Comparison of ENCODE assay signal across 27 cellular contexts in genomic region chr3:105758451-105758850, GRCh38.
DNase-seq lines count a peak whose midpoint lies in the region; ATAC-seq and TF ChIP-seq lines count a peak whose summit lies in the region.
"Had no signal": no experiment of that assay in that cellular context is flagged by ENCODE, and none has a peak within 500 bp of the region (broad histone marks: within the 10 kb centered on the region; RNA-seq: fewer than 3 reads in every experiment).

No MANE protein-coding gene starts in this region.

- POLR2A ChIA-PET in activated CD4-positive, alpha-beta T cell treated with anti-CD3 and anti-CD28 coated beads for 36 hours (lab: Charles Lee) = no interaction called here
- POLR2A ChIA-PET in CD4-positive, alpha-beta T cell (lab: Charles Lee) = no interaction called here
- POLR2A ChIA-PET in naive thymus-derived CD8-positive, alpha-beta T cell (lab: Charles Lee) = interaction anchor here (1.2 kb wide), 1 partner anchor 9 kb away, joined by 3 read pairs; no protein-coding TSS in a partner anchor

- H3K9me3 Mint-ChIP-seq in activated CD4-positive, alpha-beta T cell treated with anti-CD3 and anti-CD28 coated beads for 36 hours (ENCODE audit: low read depth) = peaks cover 27% of the 10 kb centered on the region
- peaks cover 13% of the 10 kb centered on the region for H3K9me3 Mint-ChIP-seq in CD4-positive, alpha-beta T cell
- H3K9me3 Mint-ChIP-seq in central memory CD8-positive, alpha-beta T cell = peaks cover 8% of the 10 kb centered on the region
- peaks cover 8 to 38% (median 30%) of the 10 kb centered on the region in 9 donors for H3K9me3 Mint-ChIP-seq in naive thymus-derived CD8-positive, alpha-beta T cell

- CTCF ChIA-PET in activated CD4-positive, alpha-beta T cell treated with anti-CD3 and anti-CD28 coated beads for 36 hours (lab: Charles Lee) = interaction anchor here (1.0 to 2.6 kb wide), 2 partner anchors 11 to 51 kb away, joined by 3 to 6 read pairs; no protein-coding TSS in a partner anchor
- CTCF ChIA-PET in CD4-positive, alpha-beta T cell (lab: Charles Lee) = no interaction called here

- no peak overlapping the region for H3K27ac ChIP-seq in CD4-positive, alpha-beta T cell (ENCODE audit: low read depth, low read length)
- H3K27ac ChIP-seq: 22Rv1, adrenal gland, cardiac muscle cell, SK-N-MC, tibial nerve, WERI-Rb-1 had no signal

- peak; percentile 4 for ATAC-seq in activated CD4-positive, alpha-beta T cell treated with anti-CD3 and anti-CD28 coated beads for 36 hours
- no peak for ATAC-seq in CD4-positive, alpha-beta T cell (ENCODE audit: poor library complexity)
- ATAC-seq in central memory CD8-positive, alpha-beta T cell (replicated peaks; ENCODE audit: extremely low read depth, poor library complexity, severe bottlenecking) = no peak
- ATAC-seq in naive thymus-derived CD8-positive, alpha-beta T cell = no peak
- ATAC-seq in HG02981 (IDR thresholded peaks at IDR 0.05; ENCODE audit: unreplicated experiment) = no peak
- ATAC-seq: activated T-helper 17 cell treated with anti-CD3 and anti-CD28 coated beads, Interleukin-2, amount 50 U/mL, for 72 hours; Panc1 had no signal

- intact Hi-C loops in activated CD4-positive, alpha-beta T cell treated with anti-CD3 and anti-CD28 coated beads for 36 hours (cut with DNase I, micrococcal nuclease) = loop anchor here in 1 of 2 experiments (10.0 kb wide), 1 partner anchor 416 kb away; no protein-coding TSS in a partner anchor
- intact Hi-C loops in CD4-positive, alpha-beta T cell (cut with DNase I, micrococcal nuclease) = no loop called here

- peaks cover 22% of the 10 kb centered on the region for H3K9me3 ChIP-seq in CD4-positive, alpha-beta T cell (ENCODE audit: control insufficient read depth, low read length)
- H3K9me3 ChIP-seq: adrenal gland had no signal

- H3K36me3 Mint-ChIP-seq in activated CD4-positive, alpha-beta T cell treated with anti-CD3 and anti-CD28 coated beads for 36 hours (ENCODE audit: low read depth) = peaks cover 74% of the 10 kb centered on the region
- H3K36me3 Mint-ChIP-seq in CD4-positive, alpha-beta T cell (ENCODE audit: low read depth) = peaks cover 69% of the 10 kb centered on the region
- H3K36me3 Mint-ChIP-seq in central memory CD8-positive, alpha-beta T cell (ENCODE audit: insufficient read depth) = peaks cover 20% of the 10 kb centered on the region
- H3K36me3 Mint-ChIP-seq in naive thymus-derived CD8-positive, alpha-beta T cell = peaks cover 19 to 54% (median 39%) of the 10 kb centered on the region in 3 donors

- no peak overlapping the region for H3K4me3 Mint-ChIP-seq in activated CD4-positive, alpha-beta T cell treated with anti-CD3 and anti-CD28 coated beads for 36 hours
- no peak overlapping the region for H3K4me3 Mint-ChIP-seq in CD4-positive, alpha-beta T cell
- H3K4me3 Mint-ChIP-seq in central memory CD8-positive, alpha-beta T cell = no peak overlapping the region
- H3K4me3 Mint-ChIP-seq in naive thymus-derived CD8-positive, alpha-beta T cell = peak overlapping the region in 2 of 10 donors; percentile 6 to 7
- H3K4me3 Mint-ChIP-seq: activated T-helper 17 cell treated with anti-CD3 and anti-CD28 coated beads, Interleukin-2, amount 50 U/mL, for 72 hours; nephron progenitor cell; stimulated activated naive CD8-positive, alpha-beta T cell treated with anti-CD3 and anti-CD28 coated beads, Interleukin-15, Interleukin-2, amounts not matched to agents 100 ng/mL and 50 ng/mL, for 24 hours; T-helper 2 cell treated with Interferon-gamma antibody and Interleukin-4, amounts not matched to agents 5 μg/mL and 100 μg/mL, for 36 hours had no signal

- no peaks in the 10 kb centered on the region for H3K27me3 ChIP-seq in CD4-positive, alpha-beta T cell (ENCODE audit: control insufficient read depth, insufficient read depth, low read length)
- H3K27me3 ChIP-seq: adrenal gland, cardiac muscle cell, tibial nerve had no signal

- H3K27me3 Mint-ChIP-seq in activated CD4-positive, alpha-beta T cell treated with anti-CD3 and anti-CD28 coated beads for 36 hours = no peaks in the 10 kb centered on the region
- H3K27me3 Mint-ChIP-seq in CD4-positive, alpha-beta T cell = no peaks in the 10 kb centered on the region
- no peaks in the 10 kb centered on the region for H3K27me3 Mint-ChIP-seq in central memory CD8-positive, alpha-beta T cell
- H3K27me3 Mint-ChIP-seq in naive thymus-derived CD8-positive, alpha-beta T cell = no peaks in the 10 kb centered on the region
- H3K27me3 Mint-ChIP-seq: activated T-helper 17 cell treated with anti-CD3 and anti-CD28 coated beads, Interleukin-2, amount 50 U/mL, for 72 hours; stimulated activated naive CD8-positive, alpha-beta T cell treated with anti-CD3 and anti-CD28 coated beads, Interleukin-15, Interleukin-2, amounts not matched to agents 100 ng/mL and 50 ng/mL, for 24 hours had no signal

- TF ChIP-seq CTCF in CD4-positive, alpha-beta T cell (IDR thresholded peaks at IDR 0.05) = no peak

- peaks cover 58% of the 10 kb centered on the region for H3K4me1 Mint-ChIP-seq in activated CD4-positive, alpha-beta T cell treated with anti-CD3 and anti-CD28 coated beads for 36 hours
- peaks cover 67% of the 10 kb centered on the region for H3K4me1 Mint-ChIP-seq in CD4-positive, alpha-beta T cell (ENCODE audit: low read depth)
- H3K4me1 Mint-ChIP-seq in central memory CD8-positive, alpha-beta T cell = peaks cover 59% of the 10 kb centered on the region
- H3K4me1 Mint-ChIP-seq in naive thymus-derived CD8-positive, alpha-beta T cell = peaks cover 21 to 77% (median 48%) of the 10 kb centered on the region in 4 donors

- H3K27ac Mint-ChIP-seq in activated CD4-positive, alpha-beta T cell treated with anti-CD3 and anti-CD28 coated beads for 36 hours = no peak overlapping the region
- peak overlapping the region; percentile 86 for H3K27ac Mint-ChIP-seq in CD4-positive, alpha-beta T cell
- peak overlapping the region; percentile 57 for H3K27ac Mint-ChIP-seq in central memory CD8-positive, alpha-beta T cell (ENCODE audit: low read depth)
- peak overlapping the region in 8 of 10 donors; percentile 47 to 93 (median 74) for H3K27ac Mint-ChIP-seq in naive thymus-derived CD8-positive, alpha-beta T cell
- H3K27ac Mint-ChIP-seq: T-helper 2 cell treated with Interferon-gamma antibody and Interleukin-4, amounts not matched to agents 5 μg/mL and 100 μg/mL, for 36 hours had no signal

- peak; percentile 35 for DNase-seq in activated CD4-positive, alpha-beta T cell treated with anti-CD3 and anti-CD28 coated beads for 36 hours
- no peak for DNase-seq in activated CD4-positive, alpha-beta T cell treated with anti-CD3 and anti-CD28 coated beads for 1 hour
- no peak for DNase-seq in CD4-positive, alpha-beta T cell
- no peak for DNase-seq in central memory CD8-positive, alpha-beta T cell (ENCODE audit: low spot score in 2 of 2)
- no peak for DNase-seq in naive thymus-derived CD8-positive, alpha-beta T cell
- no peak for DNase-seq in effector CD4-positive, alpha-beta T cell
- no peak for DNase-seq in iPS-NIHi7 (ENCODE audit: extremely low spot score)
- DNase-seq: adrenal gland; dermis blood vessel endothelial cell; foreskin fibroblast; H7; Karpas-422; NCI-H1105; NCI-H2081 treated with DMSO at 0.1 percent for 48 hours; NCI-H446 treated with DMSO at 0.1 percent for 48 hours; nephron progenitor cell; stimulated activated CD4-positive, alpha-beta T cell treated with anti-CD3 and anti-CD28 coated beads, Interleukin-2, amount 100 ng/mL, for 24 hours; WERI-Rb-1 had no signal
